ENCODE assay signal across 32 cellular contexts in the genomic region with DNA sequence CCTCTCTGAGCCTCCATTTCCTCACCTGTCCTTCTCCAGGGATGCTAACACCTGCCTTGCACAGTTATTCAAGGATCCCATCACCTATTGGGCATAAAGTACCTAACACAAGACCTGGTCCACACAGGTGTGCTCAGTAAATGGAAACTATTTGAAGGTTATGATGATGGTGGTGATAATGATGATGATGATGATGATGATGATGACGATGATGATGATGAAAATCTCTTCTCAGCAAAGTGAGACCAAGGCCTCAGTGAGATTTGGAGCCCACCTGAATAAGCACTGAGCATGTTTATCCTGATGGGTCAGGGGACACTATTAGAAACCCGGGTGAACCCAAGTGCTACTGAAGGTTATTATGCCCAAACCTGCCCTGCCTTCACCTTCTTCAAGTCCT.
"Had no signal": no experiment of that assay in that cellular context is flagged by ENCODE, and none has a peak within 500 bp of the region (broad histone marks: within the 10 kb centered on the region; RNA-seq: fewer than 3 reads in every experiment).

No MANE protein-coding gene starts in this region.

- H3K36me3 ChIP-seq: adrenal gland, ascending aorta, brain microvascular endothelial cell, breast epithelium, cardiac muscle cell had no signal

- FAIRE-seq: astrocyte had no signal

- H3K4me3 ChIP-seq: adrenal gland, ascending aorta, body of pancreas, breast epithelium, cardiac muscle cell had no signal

- H3K27me3 ChIP-seq: adrenal gland, ascending aorta, body of pancreas, brain microvascular endothelial cell, breast epithelium, cardiac muscle cell had no signal

- DNase-seq: activated effector memory CD4-positive, alpha-beta T cell treated with anti-CD3 and anti-CD28 coated beads, Interleukin-2, amount 50 U/mL, for 16 hours; activated effector memory CD4-positive, alpha-beta T cell treated with Interleukin-2 at 50 U/mL for 16 hours; activated gamma-delta T cell; activated gamma-delta T cell treated with Interleukin-2 at 50 U/mL for 16 hours; activated naive CD4-positive, alpha-beta T cell; activated naive CD4-positive, alpha-beta T cell treated with anti-CD3 and anti-CD28 coated beads for 36 hours; activated naive CD4-positive, alpha-beta T cell treated with anti-CD3 and anti-CD28 coated beads, Interleukin-2, amount 10 ng/mL, durations not matched to agents 7 days and 5 days; activated naive CD4-positive, alpha-beta T cell treated with anti-CD3 and anti-CD28 coated beads, Interleukin-2, amount 50 U/mL, for 16 hours; activated naive CD4-positive, alpha-beta T cell treated with Interleukin-2 at 50 U/mL for 16 hours; activated naive CD8-positive, alpha-beta T cell treated with anti-CD3 and anti-CD28 coated beads for 36 hours; activated naive CD8-positive, alpha-beta T cell treated with anti-CD3 and anti-CD28 coated beads, Interleukin-2, amount 10 ng/mL, durations not matched to agents 7 days and 5 days; activated naive CD8-positive, alpha-beta T cell treated with anti-CD3 and anti-CD28 coated beads, Interleukin-2, amount 50 U/mL, for 24 hours; activated T-cell treated with anti-CD3 and anti-CD28 coated beads, Interleukin-2, amount 50 U/mL, for 24 hours; activated T-cell treated with anti-CD3 and anti-CD28 coated beads, Interleukin-2, amount 50 U/mL, for 4 hours; activated T-cell treated with anti-CD3 and anti-CD28 coated beads, Interleukin-2, amount 50 U/mL, for 48 hours; activated T-cell treated with anti-CD3 and anti-CD28 coated beads, Interleukin-2, amount 50 U/mL, for 72 hours; adrenal gland; amniotic stem cell; amygdala; anterior cingulate cortex; aorta; body of pancreas; brain microvascular endothelial cell; caudate nucleus; central memory CD4-positive, alpha-beta T cell; cerebellar nuclear complex had no signal

- ATAC-seq: activated naive CD4-positive, alpha-beta T cell treated with anti-CD3 and anti-CD28 coated beads, Interleukin-2, amount 50 U/mL, for 72 hours; activated naive CD8-positive, alpha-beta T cell treated with anti-CD3 and anti-CD28 coated beads, Interleukin-2, amount 50 U/mL, for 24 hours; activated T-cell treated with anti-CD3 and anti-CD28 coated beads, Interleukin-2, amount 50 U/mL, for 4 hours; activated T-cell treated with anti-CD3 and anti-CD28 coated beads, Interleukin-2, amount 50 U/mL, for 72 hours; activated T-helper 17 cell treated with anti-CD3 and anti-CD28 coated beads, Interleukin-2, amount 50 U/mL, for 72 hours; body of pancreas had no signal

- H3K9me3 ChIP-seq: adrenal gland, ascending aorta, body of pancreas, breast epithelium had no signal

- H3K4me1 ChIP-seq: adrenal gland, ascending aorta, body of pancreas, breast epithelium had no signal

- H3K27ac ChIP-seq: adrenal gland, ascending aorta, body of pancreas, brain microvascular endothelial cell, breast epithelium, cardiac muscle cell had no signal
